ENCODE assay signal across 6 cellular contexts in the genomic region with DNA sequence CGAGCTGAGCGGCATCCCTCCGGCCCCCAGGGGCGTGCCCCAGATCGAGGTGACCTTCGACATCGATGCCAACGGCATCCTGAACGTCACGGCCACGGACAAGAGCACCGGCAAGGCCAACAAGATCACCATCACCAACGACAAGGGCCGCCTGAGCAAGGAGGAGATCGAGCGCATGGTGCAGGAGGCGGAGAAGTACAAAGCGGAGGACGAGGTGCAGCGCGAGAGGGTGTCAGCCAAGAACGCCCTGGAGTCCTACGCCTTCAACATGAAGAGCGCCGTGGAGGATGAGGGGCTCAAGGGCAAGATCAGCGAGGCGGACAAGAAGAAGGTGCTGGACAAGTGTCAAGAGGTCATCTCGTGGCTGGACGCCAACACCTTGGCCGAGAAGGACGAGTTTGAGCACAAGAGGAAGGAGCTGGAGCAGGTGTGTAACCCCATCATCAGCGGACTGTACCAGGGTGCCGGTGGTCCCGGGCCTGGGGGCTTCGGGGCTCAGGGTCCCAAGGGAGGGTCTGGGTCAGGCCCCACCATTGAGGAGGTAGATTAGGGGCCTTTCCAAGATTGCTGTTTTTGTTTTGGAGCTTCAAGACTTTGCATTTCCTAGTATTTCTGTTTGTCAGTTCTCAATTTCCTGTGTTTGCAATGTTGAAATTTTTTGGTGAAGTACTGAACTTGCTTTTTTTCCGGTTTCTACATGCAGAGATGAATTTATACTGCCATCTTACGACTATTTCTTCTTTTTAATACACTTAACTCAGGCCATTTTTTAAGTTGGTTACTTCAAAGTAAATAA. TPM values are rescaled to one million over a fixed set of nuclear protein-coding genes. Genes with fewer than 3 reads are reported as not detected.
DNase-seq lines count a peak whose midpoint lies in the region; ATAC-seq and TF ChIP-seq lines count a peak whose summit lies in the region.
"Not testable (repeated sequence)": the region's sequence is repeated elsewhere in the genome, so short reads cannot be mapped to it uniquely, and the experiment has no call there.

No MANE protein-coding gene starts in this region.

- TF ChIP-seq POLR2A in esophagus squamous epithelium (IDR thresholded peaks at IDR 0.05), result not testable (repeated sequence)

- not testable (repeated sequence) for H4K20me1 ChIP-seq in OCI-LY1 (ENCODE audit: insufficient read depth, low read length)

- H3K4me2 ChIP-seq in OCI-LY1 (ENCODE audit: low read length), result not testable (repeated sequence)

- intact Hi-C loops in CD4-positive, alpha-beta T cell (cut with DNase I, micrococcal nuclease), result loop anchor here in 1 of 2 experiments (5.0 kb wide), 1 partner anchor 80 kb away; a partner anchor contains a TSS
- intact Hi-C loops in esophagus squamous epithelium (cut with DNase I), result not testable (repeated sequence)

- not testable (repeated sequence) for H3K79me2 ChIP-seq in OCI-LY1 (ENCODE audit: insufficient read depth, low read length)

- DNase-seq in CD4-positive, alpha-beta T cell; esophagus squamous epithelium (lab: John Stamatoyannopoulos, UW); mesothelial cell of epicardium (ENCODE audit: low spot score in 2 of 2, unreplicated experiment in 2 of 2): not testable (repeated sequence)
- peak; percentile 39 for DNase-seq in activated naive CD4-positive, alpha-beta T cell treated with anti-CD3 and anti-CD28 coated beads, Interleukin-2, amount 10 ng/mL, durations not matched to agents 7 days and 5 days

- TF ChIP-seq CTCF in CD4-positive, alpha-beta T cell (IDR thresholded peaks at IDR 0.05), result peak; percentile 62
- TF ChIP-seq CTCF in OCI-LY1 (IDR thresholded peaks at IDR 0.05; ENCODE audit: low read length), result peak; percentile 21; the same call in 1 of the 2 replicates
- TF ChIP-seq CTCF in esophagus squamous epithelium (IDR thresholded peaks at IDR 0.05); mesothelial cell of epicardium (IDR thresholded peaks at IDR 0.05; ENCODE audit: unreplicated experiment): not testable (repeated sequence)

- H3K4me1 ChIP-seq in OCI-LY1 (ENCODE audit: insufficient read depth, low read length, severe bottlenecking) (peaks cover 16% of the 10 kb centered on the region), esophagus squamous epithelium (peaks cover 29 to 72% (median 45%) of the 10 kb centered on the region in 3 donors)

- H3F3A ChIP-seq in OCI-LY1 (ENCODE audit: insufficient read depth, low read length), result not testable (repeated sequence)

- POLR2A ChIA-PET in CD4-positive, alpha-beta T cell (lab: Charles Lee), result interaction anchor here (0.7 to 2.5 kb wide), 17 partner anchors 10 to 235 kb away, joined by 3 to 22 read pairs (median 5); a partner anchor contains a TSS

- peak overlapping the region; percentile 39; the same call in 1 of the 2 replicates for H2AFZ ChIP-seq in OCI-LY1 (ENCODE audit: low read length)

- peak overlapping the region; percentile 86 for H3K4me3 Mint-ChIP-seq in CD4-positive, alpha-beta T cell
- H3K4me3 Mint-ChIP-seq in activated naive CD4-positive, alpha-beta T cell treated with anti-CD3 and anti-CD28 coated beads, Interleukin-2, amount 10 ng/mL, durations not matched to agents 7 days and 5 days, result peak overlapping the region; percentile 89
- H3K4me3 Mint-ChIP-seq in mesothelial cell of epicardium, result peak overlapping the region; percentile 28
- H3K4me3 Mint-ChIP-seq in stimulated activated memory B cell treated with anti-CD40 and anti-IgM and Interleukin-4, amounts not matched to agents 10 μg/mL and 1 μg/mL and 100 μg/mL, for 72 hours, result peak overlapping the region; percentile 79

- peaks cover 13% of the 10 kb centered on the region for H3K36me3 Mint-ChIP-seq in CD4-positive, alpha-beta T cell (ENCODE audit: low read depth)
- peaks cover 18% of the 10 kb centered on the region for H3K36me3 Mint-ChIP-seq in activated naive CD4-positive, alpha-beta T cell treated with anti-CD3 and anti-CD28 coated beads, Interleukin-2, amount 10 ng/mL, durations not matched to agents 7 days and 5 days
- H3K36me3 Mint-ChIP-seq in mesothelial cell of epicardium, result peaks cover 10% of the 10 kb centered on the region
- H3K36me3 Mint-ChIP-seq in stimulated activated memory B cell treated with anti-CD40 and anti-IgM and Interleukin-4, amounts not matched to agents 10 μg/mL and 1 μg/mL and 100 μg/mL, for 72 hours, result not testable (repeated sequence)

- H3K9me2 ChIP-seq in OCI-LY1 (ENCODE audit: low read depth, low read length), result not testable (repeated sequence)

- H3K9ac ChIP-seq in OCI-LY1 (ENCODE audit: low read length), result not testable (repeated sequence)

- H3K36me3 ChIP-seq in OCI-LY1 (ENCODE audit: insufficient read depth, low read length); esophagus squamous epithelium: not testable (repeated sequence)

- H3K4me3 ChIP-seq in OCI-LY1 (ENCODE audit: low read depth, low read length, poor library complexity, severe bottlenecking) (peak overlapping the region; percentile 52), esophagus squamous epithelium (peak overlapping the region; percentile 39 to 71 (median 58))

- peak; percentile 53 for ATAC-seq in CD4-positive, alpha-beta T cell (ENCODE audit: poor library complexity)
- peak; percentile 1 for ATAC-seq in stimulated activated memory B cell treated with anti-CD40 and anti-IgM and Interleukin-4, amounts not matched to agents 10 μg/mL and 1 μg/mL and 100 μg/mL, for 72 hours

- H3K4me1 Mint-ChIP-seq in CD4-positive, alpha-beta T cell (ENCODE audit: low read depth), result peaks cover 57% of the 10 kb centered on the region
- H3K4me1 Mint-ChIP-seq in activated naive CD4-positive, alpha-beta T cell treated with anti-CD3 and anti-CD28 coated beads, Interleukin-2, amount 10 ng/mL, durations not matched to agents 7 days and 5 days, result peaks cover 61% of the 10 kb centered on the region
- H3K4me1 Mint-ChIP-seq in mesothelial cell of epicardium, result peaks cover 47% of the 10 kb centered on the region
- H3K4me1 Mint-ChIP-seq in stimulated activated memory B cell treated with anti-CD40 and anti-IgM and Interleukin-4, amounts not matched to agents 10 μg/mL and 1 μg/mL and 100 μg/mL, for 72 hours, result peaks cover 45% of the 10 kb centered on the region

- not testable (repeated sequence) for H3K9me3 ChIP-seq in CD4-positive, alpha-beta T cell (ENCODE audit: control insufficient read depth, low read length); OCI-LY1 (ENCODE audit: low read length); esophagus squamous epithelium

- H3K27me3 ChIP-seq in CD4-positive, alpha-beta T cell (ENCODE audit: control insufficient read depth, insufficient read depth, low read length); OCI-LY1 (ENCODE audit: insufficient read depth, low read length); esophagus squamous epithelium: not testable (repeated sequence)

- not testable (repeated sequence) for H3K9me3 Mint-ChIP-seq in CD4-positive, alpha-beta T cell; activated naive CD4-positive, alpha-beta T cell treated with anti-CD3 and anti-CD28 coated beads, Interleukin-2, amount 10 ng/mL, durations not matched to agents 7 days and 5 days; mesothelial cell of epicardium; stimulated activated memory B cell treated with anti-CD40 and anti-IgM and Interleukin-4, amounts not matched to agents 10 μg/mL and 1 μg/mL and 100 μg/mL, for 72 hours

- H3K27ac Mint-ChIP-seq in CD4-positive, alpha-beta T cell, result peak overlapping the region; percentile 89
- H3K27ac Mint-ChIP-seq in activated naive CD4-positive, alpha-beta T cell treated with anti-CD3 and anti-CD28 coated beads, Interleukin-2, amount 10 ng/mL, durations not matched to agents 7 days and 5 days, result peak overlapping the region; percentile 96
- not testable (repeated sequence) for H3K27ac Mint-ChIP-seq in mesothelial cell of epicardium
- H3K27ac Mint-ChIP-seq in stimulated activated memory B cell treated with anti-CD40 and anti-IgM and Interleukin-4, amounts not matched to agents 10 μg/mL and 1 μg/mL and 100 μg/mL, for 72 hours, result peak overlapping the region; percentile 47

- WGBS in esophagus squamous epithelium, 2 donors, result 21 to 25% methylated on average over 16 to 19 of the region's 37 CpGs

- CTCF ChIA-PET in CD4-positive, alpha-beta T cell (lab: Charles Lee), result interaction anchor here (0.8 to 1.6 kb wide), 10 partner anchors 9 to 105 kb away, joined by 3 to 8 read pairs (median 5); a partner anchor contains a TSS
- CTCF ChIA-PET in activated naive CD4-positive, alpha-beta T cell treated with anti-CD3 and anti-CD28 coated beads, Interleukin-2, amount 10 ng/mL, durations not matched to agents 7 days and 5 days (lab: Charles Lee), result interaction anchor here (0.8 to 1.8 kb wide), 7 partner anchors 9 to 153 kb away, joined by 3 to 10 read pairs (median 5); a partner anchor contains a TSS

- peak overlapping the region; percentile 56 for H3K27ac ChIP-seq in CD4-positive, alpha-beta T cell (ENCODE audit: low read depth, low read length)
- H3K27ac ChIP-seq in OCI-LY1 (ENCODE audit: low read depth, low read length, poor library complexity, severe bottlenecking), result not testable (repeated sequence)
- peak overlapping the region; percentile 61 to 100 (median 92) for H3K27ac ChIP-seq in esophagus squamous epithelium

- not testable (repeated sequence) for H3K27me3 Mint-ChIP-seq in CD4-positive, alpha-beta T cell; activated naive CD4-positive, alpha-beta T cell treated with anti-CD3 and anti-CD28 coated beads, Interleukin-2, amount 10 ng/mL, durations not matched to agents 7 days and 5 days; mesothelial cell of epicardium (ENCODE audit: low read depth); stimulated activated memory B cell treated with anti-CD40 and anti-IgM and Interleukin-4, amounts not matched to agents 10 μg/mL and 1 μg/mL and 100 μg/mL, for 72 hours

RNA-seq across cellular contexts. Expression of a gene that starts 2.0 kb away (rescaled TPM):
- total RNA-seq in CD4-positive, alpha-beta T cell, result 1 to 10 TPM; 8.1 to 9.8 TPM
- total RNA-seq in esophagus squamous epithelium (100 to 1,000 TPM; 158 to 362 (median 223) TPM), mesothelial cell of epicardium (61.3 to 70.1 TPM (median 61.7 TPM) in 3 replicates)

RNA-seq across cellular contexts. Expression of a gene that starts 2.2 kb away (rescaled TPM):
- 1 to 10 TPM; 1.7 to 1.8 TPM for total RNA-seq in CD4-positive, alpha-beta T cell
- total RNA-seq in esophagus squamous epithelium (under 1 TPM; 0.35 to 0.97 (median 0.57) TPM), mesothelial cell of epicardium (1.7 to 2.2 TPM (median 2.1 TPM) in 3 replicates)

RNA-seq across cellular contexts. Expression of a gene that starts 10.2 kb away (rescaled TPM):
- total RNA-seq in CD4-positive, alpha-beta T cell, result 1 to 10 TPM; 8.3 to 9.8 TPM
- total RNA-seq in esophagus squamous epithelium, result 100 to 1,000 TPM; 209 to 553 (median 252) TPM
- total RNA-seq in mesothelial cell of epicardium, result 105 to 109 TPM (median 108 TPM) in 3 replicates

RNA-seq across cellular contexts. Expression of a gene that starts 10.6 kb away (rescaled TPM):
- total RNA-seq in CD4-positive, alpha-beta T cell, result 10 to 100 TPM; 12.6 to 13.7 TPM
- total RNA-seq in esophagus squamous epithelium (10 to 100 TPM; 27.1 to 70.8 (median 36.6) TPM), mesothelial cell of epicardium (55.8 to 58.2 TPM (median 57.0 TPM) in 3 replicates)

RNA-seq across cellular contexts. Expression of a gene that starts 21.8 kb away (rescaled TPM):
- total RNA-seq in CD4-positive, alpha-beta T cell, result 10 to 100 TPM; 43.9 to 44.2 TPM
- total RNA-seq in esophagus squamous epithelium (10 to 100 TPM; 35.0 to 72.3 (median 45.5) TPM), mesothelial cell of epicardium (82.8 to 90.4 TPM (median 83.8 TPM) in 3 replicates)

Comparison
In these comparisons a context has a peak if more than half of its experiments do, and no peak if none do; other contexts are left out.
1. H3K4me3 Mint-ChIP-seq: peak in every context shown above with its lines; median percentile 89 in activated naive CD4-positive, alpha-beta T cell treated with anti-CD3 and anti-CD28 coated beads, Interleukin-2, amount 10 ng/mL, durations not matched to agents 7 days and 5 days; 86 in CD4-positive, alpha-beta T cell; 79 in stimulated activated memory B cell treated with anti-CD40 and anti-IgM and Interleukin-4, amounts not matched to agents 10 μg/mL and 1 μg/mL and 100 μg/mL, for 72 hours; 28 in mesothelial cell of epicardium.